Comparison of ENCODE assay signal across 13 cellular contexts in genomic region chr12:55682087-55682796, GRCh38. TPM values are rescaled to one million over a fixed set of nuclear protein-coding genes. Genes with fewer than 3 reads are reported as not detected.
DNase-seq lines count a peak whose midpoint lies in the region; ATAC-seq, FAIRE-seq and TF ChIP-seq lines count a peak whose summit lies in the region.
"Had no signal": no experiment of that assay in that cellular context is flagged by ENCODE, and none has a peak within 500 bp of the region (broad histone marks: within the 10 kb centered on the region; RNA-seq: fewer than 3 reads in every experiment).

No MANE protein-coding gene starts in this region.

- intact Hi-C loops in left colon (cut with DNase I, micrococcal nuclease): no loop called here

- no peaks in the 10 kb centered on the region for H3K9me3 Mint-ChIP-seq in WTC11
- H3K9me3 Mint-ChIP-seq: activated naive CD8-positive, alpha-beta T cell treated with anti-CD3 and anti-CD28 coated beads, Interleukin-2, amount 10 ng/mL, durations not matched to agents 7 days and 5 days had no signal

- H3K36me3 ChIP-seq in H7 (replicated peaks; ENCODE audit: control insufficient read depth, insufficient read depth, low read length) (peaks cover 1% of the 10 kb centered on the region), small intestine (ENCODE audit: control insufficient read depth in 2 of 2, insufficient read depth in 2 of 2, low read length in 2 of 2) (no peaks in the 10 kb centered on the region)
- H3K36me3 ChIP-seq: left lung had no signal

- no peaks in the 10 kb centered on the region for H3K4me1 ChIP-seq in small intestine (ENCODE audit: control insufficient read depth in 2 of 2, insufficient read depth in 1 of 2, low read depth in 1 of 2, low read length in 1 of 2)

- H3K27me3 Mint-ChIP-seq in WTC11 (ENCODE audit: low read depth): no peaks in the 10 kb centered on the region; the same call in 1 of the 2 replicates

- H3K4me1 Mint-ChIP-seq in WTC11: peaks cover 14% of the 10 kb centered on the region

- DNase-seq in H7: no peak
- DNase-seq in WTC11 (ENCODE audit: low spot score): no peak
- DNase-seq in left colon: peak in 1 of 2 donors; percentile 21
- DNase-seq in small intestine: peak; percentile 65
- DNase-seq in AML-193 (lab: John Stamatoyannopoulos, UW): no peak
- DNase-seq in omental fat pad (ENCODE audit: low spot score): no peak
- DNase-seq: activated naive CD8-positive, alpha-beta T cell treated with anti-CD3 and anti-CD28 coated beads, Interleukin-2, amount 10 ng/mL, durations not matched to agents 7 days and 5 days; stimulated activated CD4-positive, alpha-beta T cell treated with anti-CD3 and anti-CD28 coated beads, Interleukin-4, amount 100 ng/mL, for 1 hour had no signal

- POLR2A ChIA-PET in WTC11 (lab: Charles Lee): interaction anchor here (1.0 to 1.2 kb wide), 3 partner anchors 24 to 47 kb away, joined by 3 to 7 read pairs (median 5); partner anchors contain the start of gene CD63

- ATAC-seq in WTC11 (no peak), left colon (peak; percentile 42), HG02571 (IDR thresholded peaks at IDR 0.05; ENCODE audit: unreplicated experiment) (no peak), omental fat pad (ENCODE audit: low FRiP score) (no peak), HG02840 (IDR thresholded peaks at IDR 0.05; ENCODE audit: low FRiP score, unreplicated experiment) (no peak)
- ATAC-seq: activated CD4-positive, CD25-positive, alpha-beta regulatory T cell treated with anti-CD3 and anti-CD28 coated beads, Interleukin-2, amount 50 U/mL, for 24 hours had no signal

- H3K27me3 ChIP-seq in H7 (ENCODE audit: control insufficient read depth, insufficient read depth, low read length) (no peaks in the 10 kb centered on the region), small intestine (ENCODE audit: control insufficient read depth in 2 of 2, insufficient read depth in 2 of 2, low read length in 2 of 2) (peaks cover 0 to 3% of the 10 kb centered on the region in 2 donors)

- CTCF ChIA-PET in WTC11 (lab: Charles Lee): interaction anchor here (0.5 to 4.7 kb wide), 26 partner anchors 9 to 292 kb away, joined by 3 to 66 read pairs (median 5); partner anchors contain the start of genes CD63, ITGA7 and RAB5B

- H3K4me3 ChIP-seq in H7 (ENCODE audit: insufficient read depth, low read depth, low read length): peak overlapping the region; percentile 24
- H3K4me3 ChIP-seq in small intestine (ENCODE audit: low read depth in 1 of 2, low read length in 2 of 2): peak overlapping the region in 1 of 2 donors; percentile 50

- no peak overlapping the region for H3K27ac Mint-ChIP-seq in WTC11

- WGBS in small intestine, 3 donors: 13 to 58% (median 23%) methylated on average over 10 to 13 of the region's 13 CpGs

- H3K9me3 ChIP-seq in small intestine (ENCODE audit: control insufficient read depth, low read depth): no peaks in the 10 kb centered on the region
- H3K9me3 ChIP-seq: left lung had no signal

- TF ChIP-seq CTCF in WTC11 (IDR thresholded peaks at IDR 0.05) (no peak), omental fat pad (IDR thresholded peaks at IDR 0.05) (no peak)

- H3K4me3 Mint-ChIP-seq in WTC11: peak overlapping the region; percentile 70

- H3K36me3 Mint-ChIP-seq in WTC11: peaks cover 3% of the 10 kb centered on the region; the same call in 1 of the 2 replicates
- H3K36me3 Mint-ChIP-seq: activated naive CD8-positive, alpha-beta T cell treated with anti-CD3 and anti-CD28 coated beads, Interleukin-2, amount 10 ng/mL, durations not matched to agents 7 days and 5 days had no signal

- peak overlapping the region in 1 of 2 donors; percentile 77 for H3K27ac ChIP-seq in small intestine (ENCODE audit: low read depth in 1 of 2, low read length in 1 of 2)

- no peak for FAIRE-seq in small intestine (lab: Jason Lieb, UNC)

TF ChIP-seq in WTC11, 78 proteins besides CTCF, POLR2A, EP300 and RAD21 (continues in another document):
- TF ChIP-seq FOXJ3 (CRISPR knock-in tag; IDR thresholded peaks at IDR 0.05; ENCODE audit: borderline replicate concordance) (no peak), ZNF281 (CRISPR knock-in tag; IDR thresholded peaks at IDR 0.05) (no peak), ZMAT4 (CRISPR knock-in tag; IDR thresholded peaks at IDR 0.05) (no peak), AR (CRISPR knock-in tag; IDR thresholded peaks at IDR 0.05) (no peak), ZNF512 (CRISPR knock-in tag; IDR thresholded peaks at IDR 0.05; ENCODE audit: borderline replicate concordance) (no peak), ZNF121 (CRISPR knock-in tag; IDR thresholded peaks at IDR 0.05) (no peak)

RNA-seq across cellular contexts. Expression of gene ITGA7, which starts 25.5 kb away (rescaled TPM):
- total RNA-seq in H7 (2014; rRNA removed; shearing (Covaris generic)): 38.0 and 46.1 TPM in 2 replicates
- 77.8 to 96.2 TPM (median 80.4 TPM) in 3 replicates for total RNA-seq in WTC11 (2021)
- total RNA-seq in left colon: 10 to 100 TPM; 10.2 to 56.5 TPM
- 10 to 100 TPM in 2 of 3 donors, 1 to 10 TPM in 1; 6.3 to 81.6 (median 24.4) TPM for polyA plus RNA-seq in small intestine
- total RNA-seq in omental fat pad: 100 to 1,000 TPM; 101 to 207 (median 156) TPM

RNA-seq across cellular contexts. Expression of gene BLOC1S1, which starts 33.6 kb away (rescaled TPM):
- 59.6 and 76.9 TPM in 2 replicates for total RNA-seq in H7 (2014; rRNA removed; shearing (Covaris generic))
- 81.9 to 97.1 TPM (median 95.1 TPM) in 3 replicates for total RNA-seq in WTC11 (2021)
- total RNA-seq in left colon: 100 to 1,000 TPM; 266 to 300 TPM
- polyA plus RNA-seq in small intestine: 100 to 1,000 TPM; 291 to 688 (median 576) TPM
- 100 to 1,000 TPM; 168 to 247 (median 213) TPM for total RNA-seq in omental fat pad

RNA-seq across cellular contexts. Expression of gene RDH5, which starts 38.0 kb away (rescaled TPM):
- 2.1 and 4.2 TPM in 2 replicates for total RNA-seq in H7 (2014; rRNA removed; shearing (Covaris generic))
- total RNA-seq in WTC11 (2021) (3.0 to 5.8 TPM (median 3.5 TPM) in 3 replicates), left colon (10 to 100 TPM; 34.2 to 37.7 TPM), omental fat pad (100 to 1,000 TPM in 2 of 4 donors, 10 to 100 TPM in 2; 77.4 to 119 (median 100) TPM)
- 10 to 100 TPM; 19.2 to 79.8 (median 44.0) TPM for polyA plus RNA-seq in small intestine

RNA-seq across cellular contexts. Expression of gene OR10P1, which starts 45.5 kb away (rescaled TPM):
- total RNA-seq in H7 (2014; rRNA removed; shearing (Covaris generic)): not detected in 2 replicates
- total RNA-seq in WTC11 (2021) (not detected in 3 replicates), left colon (not detected), omental fat pad (not detected)
- not detected for polyA plus RNA-seq in small intestine
- total RNA-seq: activated naive CD8-positive, alpha-beta T cell treated with anti-CD3 and anti-CD28 coated beads, Interleukin-2, amount 10 ng/mL, durations not matched to agents 7 days and 5 days; left lung; urinary bladder had no signal
- polyA plus RNA-seq: urinary bladder had no signal

RNA-seq across cellular contexts. Expression of gene CD63, which starts 46.6 kb away (rescaled TPM):
- 314 and 321 TPM in 2 replicates for total RNA-seq in H7 (2014; rRNA removed; shearing (Covaris generic))
- total RNA-seq in WTC11 (2021): 409 to 419 TPM (median 414 TPM) in 3 replicates
- 1,000 to 10,000 TPM; 1,137 to 1,252 TPM for total RNA-seq in left colon
- 100 to 1,000 TPM; 561 to 710 (median 694) TPM for polyA plus RNA-seq in small intestine
- 1,000 to 10,000 TPM in 2 of 4 donors, 100 to 1,000 TPM in 2; 736 to 1,401 (median 892) TPM for total RNA-seq in omental fat pad
